In the genomic region with DNA sequence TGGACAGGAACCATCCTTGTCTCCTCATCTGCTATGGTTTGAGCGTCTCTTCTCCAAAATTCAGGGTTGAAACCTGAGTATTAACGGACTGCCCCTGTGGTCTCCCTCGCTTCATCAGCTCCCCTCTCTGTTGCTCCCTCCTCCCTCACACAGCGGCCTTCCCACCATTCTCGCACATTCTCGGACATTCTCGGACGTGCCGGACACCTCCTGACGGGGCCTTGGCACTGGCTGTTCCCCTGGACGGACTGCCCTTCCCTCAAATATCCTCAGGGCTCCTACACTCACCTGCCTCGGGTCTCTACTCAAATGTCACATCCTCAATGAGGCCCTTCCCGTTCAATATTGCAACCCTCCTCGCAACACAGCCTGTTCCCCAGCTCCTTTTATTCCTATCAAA, we compare ENCODE assay signal across 40 cellular contexts.
"Had no signal": no experiment of that assay in that cellular context is flagged by ENCODE, and none has a peak within 500 bp of the region (broad histone marks: within the 10 kb centered on the region; RNA-seq: fewer than 3 reads in every experiment).

No MANE protein-coding gene starts in this region.

- H3K4me3 ChIP-seq: adrenal gland, ascending aorta, body of pancreas, breast epithelium, cardiac muscle cell had no signal

- H3K27me3 ChIP-seq: adrenal gland, ascending aorta, body of pancreas, brain microvascular endothelial cell, breast epithelium, cardiac muscle cell had no signal

- FAIRE-seq: astrocyte, bronchial epithelial cell had no signal

- H3K27me3 Mint-ChIP-seq: activated naive CD8-positive, alpha-beta T cell; activated T-cell treated with anti-CD3 and anti-CD28 coated beads, Interleukin-2, amount 50 U/mL, for 24 hours; brain had no signal

- DNase-seq: activated effector memory CD4-positive, alpha-beta T cell treated with anti-CD3 and anti-CD28 coated beads, Interleukin-2, amount 50 U/mL, for 16 hours; activated effector memory CD4-positive, alpha-beta T cell treated with Interleukin-2 at 50 U/mL for 16 hours; activated gamma-delta T cell; activated gamma-delta T cell treated with Interleukin-2 at 50 U/mL for 16 hours; activated naive CD4-positive, alpha-beta T cell; activated naive CD4-positive, alpha-beta T cell treated with anti-CD3 and anti-CD28 coated beads for 36 hours; activated naive CD4-positive, alpha-beta T cell treated with anti-CD3 and anti-CD28 coated beads, Interleukin-2, amount 10 ng/mL, durations not matched to agents 7 days and 5 days; activated naive CD4-positive, alpha-beta T cell treated with anti-CD3 and anti-CD28 coated beads, Interleukin-2, amount 50 U/mL, for 16 hours; activated naive CD4-positive, alpha-beta T cell treated with Interleukin-2 at 50 U/mL for 16 hours; activated naive CD8-positive, alpha-beta T cell treated with anti-CD3 and anti-CD28 coated beads for 36 hours; activated naive CD8-positive, alpha-beta T cell treated with anti-CD3 and anti-CD28 coated beads, Interleukin-2, amount 10 ng/mL, durations not matched to agents 7 days and 5 days; activated naive CD8-positive, alpha-beta T cell treated with anti-CD3 and anti-CD28 coated beads, Interleukin-2, amount 50 U/mL, for 24 hours; activated T-cell treated with anti-CD3 and anti-CD28 coated beads, Interleukin-2, amount 50 U/mL, for 1 hour; activated T-cell treated with anti-CD3 and anti-CD28 coated beads, Interleukin-2, amount 50 U/mL, for 24 hours; activated T-cell treated with anti-CD3 and anti-CD28 coated beads, Interleukin-2, amount 50 U/mL, for 4 hours; activated T-cell treated with anti-CD3 and anti-CD28 coated beads, Interleukin-2, amount 50 U/mL, for 48 hours; activated T-cell treated with anti-CD3 and anti-CD28 coated beads, Interleukin-2, amount 50 U/mL, for 72 hours; adrenal gland; amniotic stem cell; amygdala; anterior cingulate cortex; aorta; body of pancreas; brain microvascular endothelial cell; caudate nucleus; central memory CD4-positive, alpha-beta T cell; cerebellar nuclear complex had no signal

- H3K27ac ChIP-seq: adrenal gland, ascending aorta, body of pancreas, brain microvascular endothelial cell, breast epithelium, cardiac muscle cell had no signal

- H3K36me3 ChIP-seq: adrenal gland, brain microvascular endothelial cell, breast epithelium, cardiac muscle cell had no signal

- H3K4me1 ChIP-seq: body of pancreas, breast epithelium had no signal

- H3K9me3 Mint-ChIP-seq: activated naive CD4-positive, alpha-beta T cell treated with anti-CD3 and anti-CD28 coated beads for 36 hours; activated naive CD4-positive, alpha-beta T cell treated with anti-CD3 and anti-CD28 coated beads, Interleukin-2, amount 10 ng/mL, durations not matched to agents 7 days and 5 days; activated naive CD4-positive, alpha-beta T cell treated with anti-CD3 and anti-CD28 coated beads, Interleukin-2, amount 50 U/mL, for 24 hours; activated naive CD4-positive, alpha-beta T cell treated with anti-CD3 and anti-CD28 coated beads, Interleukin-2, amount 50 U/mL, for 72 hours; activated naive CD8-positive, alpha-beta T cell treated with anti-CD3 and anti-CD28 coated beads for 36 hours; activated naive CD8-positive, alpha-beta T cell treated with anti-CD3 and anti-CD28 coated beads, Interleukin-2, amount 10 ng/mL, durations not matched to agents 7 days and 5 days; activated naive CD8-positive, alpha-beta T cell treated with anti-CD3 and anti-CD28 coated beads, Interleukin-2, amount 50 U/mL, for 24 hours; activated T-cell treated with anti-CD3 and anti-CD28 coated beads, Interleukin-2, amount 50 U/mL, for 24 hours; activated T-cell treated with anti-CD3 and anti-CD28 coated beads, Interleukin-2, amount 50 U/mL, for 4 hours; activated T-cell treated with anti-CD3 and anti-CD28 coated beads, Interleukin-2, amount 50 U/mL, for 72 hours; activated T-helper 1 cell treated with anti-CD3 and anti-CD28 coated beads, Interleukin-12 subunit alpha, Interleukin-12 subunit beta, Interleukin-2, Interleukin-4 antibody, amounts not matched to agents 30 ng/mL and 10 ng/mL and 1 ng/mL, durations not matched to agents 14 hours and 24 hours and 36 hours; activated T-helper 17 cell treated with anti-CD3 and anti-CD28 coated beads, Interleukin-2, amount 50 U/mL, for 72 hours; activated T-helper 2 cell treated with anti-CD3 and anti-CD28 coated beads, Interferon-gamma antibody, Interleukin-2, Interleukin-4, amounts not matched to agents 10 μg/mL and 5 μg/mL and 100 μg/mL, durations not matched to agents 14 hours and 24 hours and 36 hours; brain; central memory CD8-positive, alpha-beta T cell had no signal

- ATAC-seq: activated naive CD4-positive, alpha-beta T cell treated with anti-CD3 and anti-CD28 coated beads, Interleukin-2, amount 50 U/mL, for 72 hours; activated naive CD8-positive, alpha-beta T cell treated with anti-CD3 and anti-CD28 coated beads, Interleukin-2, amount 50 U/mL, for 24 hours; activated T-cell treated with anti-CD3 and anti-CD28 coated beads, Interleukin-2, amount 50 U/mL, for 4 hours; activated T-cell treated with anti-CD3 and anti-CD28 coated beads, Interleukin-2, amount 50 U/mL, for 72 hours; activated T-helper 17 cell treated with anti-CD3 and anti-CD28 coated beads, Interleukin-2, amount 50 U/mL, for 72 hours; body of pancreas had no signal

- H3K4me3 Mint-ChIP-seq: activated naive CD4-positive, alpha-beta T cell treated with anti-CD3 and anti-CD28 coated beads for 36 hours; activated naive CD4-positive, alpha-beta T cell treated with anti-CD3 and anti-CD28 coated beads, Interleukin-2, amount 10 ng/mL, durations not matched to agents 7 days and 5 days; activated naive CD4-positive, alpha-beta T cell treated with anti-CD3 and anti-CD28 coated beads, Interleukin-2, amount 50 U/mL, for 24 hours; activated naive CD8-positive, alpha-beta T cell; activated naive CD8-positive, alpha-beta T cell treated with anti-CD3 and anti-CD28 coated beads for 36 hours; activated naive CD8-positive, alpha-beta T cell treated with anti-CD3 and anti-CD28 coated beads, Interleukin-2, amount 10 ng/mL, durations not matched to agents 7 days and 5 days; activated naive CD8-positive, alpha-beta T cell treated with anti-CD3 and anti-CD28 coated beads, Interleukin-2, amount 50 U/mL, for 24 hours; activated T-cell treated with anti-CD3 and anti-CD28 coated beads, Interleukin-2, amount 50 U/mL, for 24 hours; activated T-cell treated with anti-CD3 and anti-CD28 coated beads, Interleukin-2, amount 50 U/mL, for 4 hours; activated T-cell treated with anti-CD3 and anti-CD28 coated beads, Interleukin-2, amount 50 U/mL, for 72 hours; activated T-helper 1 cell treated with anti-CD3 and anti-CD28 coated beads, Interleukin-12 subunit alpha, Interleukin-12 subunit beta, Interleukin-2, Interleukin-4 antibody, amounts not matched to agents 30 ng/mL and 10 ng/mL and 1 ng/mL, durations not matched to agents 14 hours and 24 hours and 36 hours; activated T-helper 17 cell treated with anti-CD3 and anti-CD28 coated beads, Interleukin-2, amount 50 U/mL, for 72 hours; brain; central memory CD8-positive, alpha-beta T cell had no signal

- H3K9me3 ChIP-seq: adrenal gland, ascending aorta, body of pancreas, breast epithelium had no signal

- H3K36me3 Mint-ChIP-seq: activated naive CD4-positive, alpha-beta T cell treated with anti-CD3 and anti-CD28 coated beads, Interleukin-2, amount 10 ng/mL, durations not matched to agents 7 days and 5 days; activated naive CD4-positive, alpha-beta T cell treated with anti-CD3 and anti-CD28 coated beads, Interleukin-2, amount 50 U/mL, for 24 hours; activated naive CD4-positive, alpha-beta T cell treated with anti-CD3 and anti-CD28 coated beads, Interleukin-2, amount 50 U/mL, for 72 hours; activated naive CD8-positive, alpha-beta T cell treated with anti-CD3 and anti-CD28 coated beads for 36 hours; activated naive CD8-positive, alpha-beta T cell treated with anti-CD3 and anti-CD28 coated beads, Interleukin-2, amount 10 ng/mL, durations not matched to agents 7 days and 5 days had no signal

- H3K4me1 Mint-ChIP-seq: activated naive CD8-positive, alpha-beta T cell treated with anti-CD3 and anti-CD28 coated beads, Interleukin-2, amount 10 ng/mL, durations not matched to agents 7 days and 5 days; activated T-helper 17 cell treated with anti-CD3 and anti-CD28 coated beads, Interleukin-2, amount 50 U/mL, for 72 hours; brain; central memory CD8-positive, alpha-beta T cell had no signal

- H3K27ac Mint-ChIP-seq: activated naive CD4-positive, alpha-beta T cell treated with anti-CD3 and anti-CD28 coated beads for 36 hours; activated naive CD4-positive, alpha-beta T cell treated with anti-CD3 and anti-CD28 coated beads, Interleukin-2, amount 10 ng/mL, durations not matched to agents 7 days and 5 days; activated naive CD4-positive, alpha-beta T cell treated with anti-CD3 and anti-CD28 coated beads, Interleukin-2, amount 50 U/mL, for 24 hours; activated naive CD4-positive, alpha-beta T cell treated with anti-CD3 and anti-CD28 coated beads, Interleukin-2, amount 50 U/mL, for 72 hours; activated naive CD8-positive, alpha-beta T cell; activated naive CD8-positive, alpha-beta T cell treated with anti-CD3 and anti-CD28 coated beads for 36 hours; activated naive CD8-positive, alpha-beta T cell treated with anti-CD3 and anti-CD28 coated beads, Interleukin-2, amount 10 ng/mL, durations not matched to agents 7 days and 5 days; activated naive CD8-positive, alpha-beta T cell treated with anti-CD3 and anti-CD28 coated beads, Interleukin-2, amount 50 U/mL, for 24 hours; activated T-cell treated with anti-CD3 and anti-CD28 coated beads, Interleukin-2, amount 50 U/mL, for 24 hours; activated T-helper 1 cell treated with anti-CD3 and anti-CD28 coated beads, Interleukin-12 subunit alpha, Interleukin-12 subunit beta, Interleukin-2, Interleukin-4 antibody, amounts not matched to agents 30 ng/mL and 10 ng/mL and 1 ng/mL, durations not matched to agents 14 hours and 24 hours and 36 hours; activated T-helper 17 cell treated with anti-CD3 and anti-CD28 coated beads, Interleukin-2, amount 50 U/mL, for 72 hours; activated T-helper 2 cell treated with anti-CD3 and anti-CD28 coated beads, Interferon-gamma antibody, Interleukin-2, Interleukin-4, amounts not matched to agents 10 μg/mL and 5 μg/mL and 100 μg/mL, durations not matched to agents 14 hours and 24 hours and 36 hours; brain had no signal
